Comparison of ENCODE assay signal across 3 cellular contexts in genomic region chr2:126849054-126849453, GRCh38.
TF ChIP-seq lines count a peak whose summit lies in the region.

No MANE protein-coding gene starts in this region.

TF ChIP-seq in HepG2, 621 proteins besides CTCF, POLR2A, EP300 and RAD21:
- TF ChIP-seq MAFK (conservative IDR thresholded peaks at IDR 0.05 in 1 of 2, IDR thresholded peaks at IDR 0.05 in 1 of 2; ENCODE audit: low read length in 2 of 2) (peak; percentile 87 to 91), MAFF (IDR thresholded peaks at IDR 0.05; ENCODE audit: low read depth, low read length) (peak; percentile 88), TBX3 (IDR thresholded peaks at IDR 0.05; ENCODE audit: borderline replicate concordance) (no peak)

TF ChIP-seq in K562, 482 proteins besides CTCF, POLR2A, EP300 and RAD21:
- peak; percentile 66 for TF ChIP-seq ZNF316 (IDR thresholded peaks at IDR 0.05)
- TF ChIP-seq FIP1L1 (IDR thresholded peaks at IDR 0.05; ENCODE audit: low read depth, low read length, poor library complexity, severe bottlenecking) = no peak
- peak; percentile 55; the same call in 1 of the 2 replicates for TF ChIP-seq MAFG (tag; conservative IDR thresholded peaks at IDR 0.05)
- peak; percentile 53 for TF ChIP-seq MAFF (IDR thresholded peaks at IDR 0.05; ENCODE audit: low read length)
- no peak for TF ChIP-seq EWSR1 (IDR thresholded peaks at IDR 0.05; ENCODE audit: borderline replicate concordance, low read depth, partially characterized antibody)
- TF ChIP-seq MAFK (IDR thresholded peaks at IDR 0.05; ENCODE audit: low read length) = peak; percentile 35; the same call in 1 of the 2 replicates
- no peak for TF ChIP-seq ZNF41 (CRISPR knock-in tag; conservative IDR thresholded peaks at IDR 0.05)
- TF ChIP-seq C11orf30 (IDR thresholded peaks at IDR 0.05; ENCODE audit: low read depth) = peak; percentile 47; the same call in 1 of the 2 replicates
- TF ChIP-seq ERF (CRISPR knock-in tag; IDR thresholded peaks at IDR 0.05) = no peak
- TF ChIP-seq ZBTB40 (IDR thresholded peaks at IDR 0.05) = no peak
- no peak for TF ChIP-seq ZBTB40 (CRISPR knock-in tag; IDR thresholded peaks at IDR 0.05)
- TF ChIP-seq SNIP1 (IDR thresholded peaks at IDR 0.05; ENCODE audit: low read depth) = no peak

TF ChIP-seq in neural cell, 6 proteins besides CTCF, POLR2A, EP300 and RAD21:
- TF ChIP-seq SMC3 (conservative IDR thresholded peaks at IDR 0.05; ENCODE audit: poor library complexity) = no peak
- TF ChIP-seq POLR2AphosphoS5 (IDR thresholded peaks at IDR 0.05) = no peak
- no peak for TF ChIP-seq MXI1 (conservative IDR thresholded peaks at IDR 0.05; ENCODE audit: poor library complexity, severe bottlenecking)
- TF ChIP-seq REST (IDR thresholded peaks at IDR 0.05; ENCODE audit: borderline replicate concordance) = no peak
